ENCODE assay signal across 8 cellular contexts in genomic region chr14:93619176-93619793, GRCh38.
DNase-seq lines count a peak whose midpoint lies in the region; ATAC-seq and TF ChIP-seq lines count a peak whose summit lies in the region.

No MANE protein-coding gene starts in this region.

- H3K27me3 Mint-ChIP-seq in activated T-cell treated with anti-CD3 and anti-CD28 coated beads, Interleukin-2, amount 50 U/mL, for 72 hours (ENCODE audit: low read depth), result peaks cover 7% of the 10 kb centered on the region
- H3K27me3 Mint-ChIP-seq in activated T-cell treated with anti-CD3 and anti-CD28 coated beads, Interleukin-2, amount 50 U/mL, for 4 hours (ENCODE audit: low read depth), result peaks cover 4% of the 10 kb centered on the region
- H3K27me3 Mint-ChIP-seq in T-helper 2 cell treated with Interferon-gamma antibody and Interleukin-4, amounts not matched to agents 5 μg/mL and 100 μg/mL, for 36 hours (ENCODE audit: low read depth), result peaks cover 2% of the 10 kb centered on the region

- no peak overlapping the region for H3K4me3 Mint-ChIP-seq in activated T-cell treated with anti-CD3 and anti-CD28 coated beads, Interleukin-2, amount 50 U/mL, for 72 hours
- H3K4me3 Mint-ChIP-seq in activated T-cell treated with anti-CD3 and anti-CD28 coated beads, Interleukin-2, amount 50 U/mL, for 4 hours, result no peak overlapping the region
- H3K4me3 Mint-ChIP-seq in T-helper 2 cell treated with Interferon-gamma antibody and Interleukin-4, amounts not matched to agents 5 μg/mL and 100 μg/mL, for 36 hours, result no peak overlapping the region

- H3K27ac ChIP-seq in prostate gland, result no peak overlapping the region

- H3K9me3 Mint-ChIP-seq in activated T-cell treated with anti-CD3 and anti-CD28 coated beads, Interleukin-2, amount 50 U/mL, for 72 hours, result no peaks in the 10 kb centered on the region
- no peaks in the 10 kb centered on the region for H3K9me3 Mint-ChIP-seq in activated T-cell treated with anti-CD3 and anti-CD28 coated beads, Interleukin-2, amount 50 U/mL, for 4 hours
- H3K9me3 Mint-ChIP-seq in T-helper 2 cell treated with Interferon-gamma antibody and Interleukin-4, amounts not matched to agents 5 μg/mL and 100 μg/mL, for 36 hours, result no peaks in the 10 kb centered on the region

- WGBS in prostate gland, result 50% methylated on average over 7 of the region's 7 CpGs

- ATAC-seq in activated T-cell treated with anti-CD3 and anti-CD28 coated beads, Interleukin-2, amount 50 U/mL, for 72 hours (replicated peaks in 1 of 2), result no peak
- no peak for ATAC-seq in activated T-cell treated with anti-CD3 and anti-CD28 coated beads, Interleukin-2, amount 50 U/mL, for 4 hours
- ATAC-seq in HG02571 (IDR thresholded peaks at IDR 0.05; ENCODE audit: unreplicated experiment), result no peak

- no peak overlapping the region for H3K27ac Mint-ChIP-seq in activated T-cell treated with anti-CD3 and anti-CD28 coated beads, Interleukin-2, amount 50 U/mL, for 72 hours
- no peak overlapping the region for H3K27ac Mint-ChIP-seq in T-helper 2 cell treated with Interferon-gamma antibody and Interleukin-4, amounts not matched to agents 5 μg/mL and 100 μg/mL, for 36 hours

- no peak for TF ChIP-seq POLR2A in prostate gland (IDR thresholded peaks at IDR 0.05)

- peak; percentile 20 to 34 for DNase-seq in activated T-cell treated with anti-CD3 and anti-CD28 coated beads, Interleukin-2, amount 50 U/mL, for 72 hours
- DNase-seq in activated T-cell treated with anti-CD3 and anti-CD28 coated beads, Interleukin-2, amount 50 U/mL, for 4 hours, result no peak
- DNase-seq in LHCN-M2 (ENCODE audit: low read depth) (peak; percentile 43), SK-N-DZ (ENCODE audit: low spot score) (peak; percentile 22), fibroblast of the aortic adventitia (ENCODE audit: low read depth) (peak; percentile 57), prostate gland (ENCODE audit: low spot score) (no peak)
- DNase-seq in T-helper 2 cell treated with Interferon-gamma antibody and Interleukin-4, amounts not matched to agents 5 μg/mL and 100 μg/mL, for 36 hours (ENCODE audit: low spot score), result no peak

- no peaks in the 10 kb centered on the region for H3K4me1 Mint-ChIP-seq in activated T-cell treated with anti-CD3 and anti-CD28 coated beads, Interleukin-2, amount 50 U/mL, for 72 hours (ENCODE audit: low read depth)
- no peaks in the 10 kb centered on the region for H3K4me1 Mint-ChIP-seq in activated T-cell treated with anti-CD3 and anti-CD28 coated beads, Interleukin-2, amount 50 U/mL, for 4 hours (ENCODE audit: low read depth)
- no peaks in the 10 kb centered on the region for H3K4me1 Mint-ChIP-seq in T-helper 2 cell treated with Interferon-gamma antibody and Interleukin-4, amounts not matched to agents 5 μg/mL and 100 μg/mL, for 36 hours (ENCODE audit: low read depth)

- H3K27me3 ChIP-seq in prostate gland (replicated peaks; ENCODE audit: insufficient read depth), result no peaks in the 10 kb centered on the region

- H3K4me1 ChIP-seq in prostate gland (replicated peaks), result no peaks in the 10 kb centered on the region

- no peaks in the 10 kb centered on the region for H3K9me3 ChIP-seq in prostate gland

- H3K36me3 Mint-ChIP-seq in activated T-cell treated with anti-CD3 and anti-CD28 coated beads, Interleukin-2, amount 50 U/mL, for 72 hours (ENCODE audit: insufficient read depth in 2 of 2), result no peaks in the 10 kb centered on the region
- no peaks in the 10 kb centered on the region for H3K36me3 Mint-ChIP-seq in activated T-cell treated with anti-CD3 and anti-CD28 coated beads, Interleukin-2, amount 50 U/mL, for 4 hours (ENCODE audit: insufficient read depth)
- H3K36me3 Mint-ChIP-seq in T-helper 2 cell treated with Interferon-gamma antibody and Interleukin-4, amounts not matched to agents 5 μg/mL and 100 μg/mL, for 36 hours (ENCODE audit: low read depth), result no peaks in the 10 kb centered on the region

- intact Hi-C loops in prostate gland (cut with DNase I), result no loop called here

- H3K4me3 ChIP-seq in fibroblast of the aortic adventitia (ENCODE audit: low read depth, low read length) (no peak overlapping the region), prostate gland (no peak overlapping the region)

- TF ChIP-seq CTCF in fibroblast of the aortic adventitia (IDR thresholded peaks at IDR 0.05; ENCODE audit: insufficient read depth, low read length) (peak; percentile 47), prostate gland (IDR thresholded peaks at IDR 0.05) (peak; percentile 14 to 54 (median 30))

- no peaks in the 10 kb centered on the region for H3K36me3 ChIP-seq in prostate gland

Comparison
In these comparisons a context has a peak if more than half of its experiments do, and no peak if none do; other contexts are left out.
1. DNase-seq: peak in activated T-cell treated with anti-CD3 and anti-CD28 coated beads, Interleukin-2, amount 50 U/mL, for 72 hours (2 of 2), LHCN-M2 (single experiment), SK-N-DZ (single experiment) and fibroblast of the aortic adventitia (single experiment); none in activated T-cell treated with anti-CD3 and anti-CD28 coated beads, Interleukin-2, amount 50 U/mL, for 4 hours (single experiment), prostate gland (single experiment) and T-helper 2 cell treated with Interferon-gamma antibody and Interleukin-4, amounts not matched to agents 5 μg/mL and 100 μg/mL, for 36 hours (single experiment).